ENCODE assay signal across 9 cellular contexts in the genomic region with DNA sequence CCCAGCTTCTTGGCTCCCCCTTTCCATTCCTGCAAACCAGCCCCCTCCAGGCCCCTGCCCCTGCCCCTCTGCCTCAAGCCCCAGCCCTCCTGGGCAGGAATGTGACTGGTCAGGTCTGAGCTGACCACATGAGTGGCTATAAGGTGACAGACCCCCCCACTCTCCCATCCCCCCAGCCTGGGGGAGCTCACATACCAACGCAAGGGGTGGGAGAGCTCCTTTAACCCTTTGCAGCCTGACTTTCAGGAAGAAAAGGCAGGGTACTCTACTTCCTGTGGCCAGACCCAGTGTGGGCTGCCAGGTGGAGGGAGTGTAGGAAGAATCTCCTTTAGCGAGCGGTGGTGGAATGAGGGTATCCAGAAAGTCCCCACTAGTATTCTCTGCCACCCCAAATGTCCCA. TPM values are rescaled to one million over a fixed set of nuclear protein-coding genes. Genes with fewer than 3 reads are reported as not detected.
A peak's percentile ranks its signal among the peaks of the same experiment; 100 is the strongest.
DNase-seq lines count a peak whose midpoint lies in the region; ATAC-seq and TF ChIP-seq lines count a peak whose summit lies in the region.
"Had no signal": no experiment of that assay in that cellular context is flagged by ENCODE, and none has a peak within 500 bp of the region (broad histone marks: within the 10 kb centered on the region; RNA-seq: fewer than 3 reads in every experiment).

No MANE protein-coding gene starts in this region.

- H3K27me3 ChIP-seq in CD4-positive, alpha-beta T cell (ENCODE audit: control insufficient read depth, insufficient read depth, low read length), result no peaks in the 10 kb centered on the region
- H3K27me3 ChIP-seq in body of pancreas (no peaks in the 10 kb centered on the region), iPS-15b (ENCODE audit: control insufficient read depth, insufficient read depth, low read length) (no peaks in the 10 kb centered on the region), sigmoid colon (no peaks in the 10 kb centered on the region)

- H3K36me3 ChIP-seq in body of pancreas (replicated peaks in 1 of 2; ENCODE audit: insufficient read depth in 1 of 2, low read depth in 2 of 2) (no peaks in the 10 kb centered on the region), iPS-15b (ENCODE audit: control insufficient read depth, insufficient read depth, low read length) (no peaks in the 10 kb centered on the region), sigmoid colon (no peaks in the 10 kb centered on the region)

- H3K4me1 ChIP-seq in body of pancreas (peaks cover 95% of the 10 kb centered on the region), iPS-15b (ENCODE audit: control insufficient read depth, insufficient read depth, low read length) (peaks cover 54% of the 10 kb centered on the region), sigmoid colon (peaks cover 0 to 98% (median 95%) of the 10 kb centered on the region in 4 donors)

- CTCF ChIA-PET in CD4-positive, alpha-beta T cell (lab: Charles Lee), result interaction anchor here (1.0 to 6.3 kb wide), 3 partner anchors 14 to 99 kb away, joined by 3 to 72 read pairs (median 56); a partner anchor contains a TSS

- H3K36me3 Mint-ChIP-seq in CD4-positive, alpha-beta T cell (ENCODE audit: low read depth), result no peaks in the 10 kb centered on the region
- H3K36me3 Mint-ChIP-seq in immature natural killer cell, result no peaks in the 10 kb centered on the region
- H3K36me3 Mint-ChIP-seq: stimulated activated memory B cell treated with anti-CD40 and anti-IgM and Interleukin-4, amounts not matched to agents 10 μg/mL and 1 μg/mL and 100 μg/mL, for 72 hours had no signal

- H3K4me3 Mint-ChIP-seq in CD4-positive, alpha-beta T cell, result no peak overlapping the region
- no peak overlapping the region for H3K4me3 Mint-ChIP-seq in immature natural killer cell
- H3K4me3 Mint-ChIP-seq: stimulated activated memory B cell treated with anti-CD40 and anti-IgM and Interleukin-4, amounts not matched to agents 10 μg/mL and 1 μg/mL and 100 μg/mL, for 72 hours had no signal

- H3K27me3 Mint-ChIP-seq in CD4-positive, alpha-beta T cell, result no peaks in the 10 kb centered on the region
- H3K27me3 Mint-ChIP-seq in immature natural killer cell (ENCODE audit: low read depth in 3 of 3), result peaks cover 0 to 9% (median 4%) of the 10 kb centered on the region in 3 donors
- H3K27me3 Mint-ChIP-seq: stimulated activated memory B cell treated with anti-CD40 and anti-IgM and Interleukin-4, amounts not matched to agents 10 μg/mL and 1 μg/mL and 100 μg/mL, for 72 hours had no signal

- H3K4me1 Mint-ChIP-seq in CD4-positive, alpha-beta T cell (ENCODE audit: low read depth), result peaks cover 56% of the 10 kb centered on the region
- H3K4me1 Mint-ChIP-seq in immature natural killer cell, result peaks cover 46 to 61% of the 10 kb centered on the region in 2 donors

- TF ChIP-seq POLR2A in body of pancreas (IDR thresholded peaks at IDR 0.05), result no peak
- TF ChIP-seq POLR2A in sigmoid colon (IDR thresholded peaks at IDR 0.05), result no peak
- no peak for TF ChIP-seq POLR2A in erythroblast (IDR thresholded peaks at IDR 0.05; ENCODE audit: low read length)

- DNase-seq in CD4-positive, alpha-beta T cell, result no peak
- peak in 1 of 4 donors; percentile 28 for DNase-seq in body of pancreas
- no peak for DNase-seq in sigmoid colon
- DNase-seq in immature natural killer cell, result no peak
- no peak for DNase-seq in erythroblast (lab: John Stamatoyannopoulos, UW)
- DNase-seq in GM19238 (ENCODE audit: insufficient read length, low spot score), result no peak

- H3K27ac Mint-ChIP-seq in CD4-positive, alpha-beta T cell, result peak overlapping the region; percentile 3
- no peak overlapping the region for H3K27ac Mint-ChIP-seq in immature natural killer cell
- H3K27ac Mint-ChIP-seq: stimulated activated memory B cell treated with anti-CD40 and anti-IgM and Interleukin-4, amounts not matched to agents 10 μg/mL and 1 μg/mL and 100 μg/mL, for 72 hours had no signal

- no peak for TF ChIP-seq CTCF in CD4-positive, alpha-beta T cell (IDR thresholded peaks at IDR 0.05)
- no peak for TF ChIP-seq CTCF in body of pancreas (IDR thresholded peaks at IDR 0.05)
- no peak for TF ChIP-seq CTCF in sigmoid colon (IDR thresholded peaks at IDR 0.05)

- TF ChIP-seq EP300 in sigmoid colon (IDR thresholded peaks at IDR 0.05), result no peak

- no peaks in the 10 kb centered on the region for H3K9me3 ChIP-seq in CD4-positive, alpha-beta T cell (ENCODE audit: control insufficient read depth, low read length)
- H3K9me3 ChIP-seq in body of pancreas, result no peaks in the 10 kb centered on the region
- H3K9me3 ChIP-seq in iPS-15b (ENCODE audit: control insufficient read depth, insufficient read depth, low read length), result no peaks in the 10 kb centered on the region
- H3K9me3 ChIP-seq in sigmoid colon, result no peaks in the 10 kb centered on the region

- no peak for ATAC-seq in CD4-positive, alpha-beta T cell (ENCODE audit: poor library complexity)
- ATAC-seq in body of pancreas (no peak), HG03520 (IDR thresholded peaks at IDR 0.05; ENCODE audit: unreplicated experiment) (no peak)
- ATAC-seq: stimulated activated memory B cell treated with anti-CD40 and anti-IgM and Interleukin-4, amounts not matched to agents 10 μg/mL and 1 μg/mL and 100 μg/mL, for 72 hours had no signal

- H3K4me3 ChIP-seq in body of pancreas, result no peak overlapping the region
- H3K4me3 ChIP-seq in iPS-15b (ENCODE audit: low read depth, low read length), result peak overlapping the region; percentile 26
- no peak overlapping the region for H3K4me3 ChIP-seq in sigmoid colon

- POLR2A ChIA-PET in CD4-positive, alpha-beta T cell (lab: Charles Lee), result interaction anchor here (1.3 to 2.6 kb wide), 3 partner anchors 33 to 132 kb away, joined by 3 to 8 read pairs (median 4); a partner anchor contains a TSS

- intact Hi-C loops in CD4-positive, alpha-beta T cell (cut with DNase I, micrococcal nuclease), result no loop called here
- intact Hi-C loops in body of pancreas (cut with DNase I) (no loop called here), sigmoid colon (cut with DNase I) (loop anchor here (5.0 kb wide), 1 partner anchor 44 kb away; no protein-coding TSS in a partner anchor)

- 54 to 67% methylated on average over 3 of the region's 3 CpGs for WGBS in body of pancreas, 2 donors
- 71 to 78% methylated on average over 3 of the region's 3 CpGs for WGBS in sigmoid colon, 2 donors

- no peak overlapping the region for H3K27ac ChIP-seq in CD4-positive, alpha-beta T cell (ENCODE audit: low read depth, low read length)
- H3K27ac ChIP-seq in body of pancreas (peak overlapping the region; percentile 90 to 98 (median 96)), sigmoid colon (peak overlapping the region; percentile 96 to 98 (median 97))

- H3K9ac ChIP-seq in iPS-15b (ENCODE audit: low read depth, low read length), result no peak overlapping the region

- H3K9me3 Mint-ChIP-seq in CD4-positive, alpha-beta T cell, result no peaks in the 10 kb centered on the region
- H3K9me3 Mint-ChIP-seq in immature natural killer cell, result no peaks in the 10 kb centered on the region
- H3K9me3 Mint-ChIP-seq: stimulated activated memory B cell treated with anti-CD40 and anti-IgM and Interleukin-4, amounts not matched to agents 10 μg/mL and 1 μg/mL and 100 μg/mL, for 72 hours had no signal

RNA-seq across cellular contexts. Expression of a gene that starts 33.1 kb away (rescaled TPM):
- total RNA-seq in CD4-positive, alpha-beta T cell, result 10 to 100 TPM; 20.8 to 22.9 TPM
- total RNA-seq in body of pancreas, result 10 to 100 TPM; 13.5 to 14.2 TPM
- total RNA-seq in sigmoid colon, result 10 to 100 TPM; 10.9 to 34.1 (median 14.3) TPM
- 10 to 100 TPM in 1 of 3 donors, 1 to 10 TPM in 2; 1.8 to 17.4 (median 2.1) TPM for polyA plus RNA-seq in sigmoid colon
- 1 to 10 TPM in 2 of 3 donors, not detected in 1; 1.2 to 6.3 TPM for polyA plus RNA-seq in immature natural killer cell
